ENCODE assay signal across 9 cellular contexts in the genomic region with DNA sequence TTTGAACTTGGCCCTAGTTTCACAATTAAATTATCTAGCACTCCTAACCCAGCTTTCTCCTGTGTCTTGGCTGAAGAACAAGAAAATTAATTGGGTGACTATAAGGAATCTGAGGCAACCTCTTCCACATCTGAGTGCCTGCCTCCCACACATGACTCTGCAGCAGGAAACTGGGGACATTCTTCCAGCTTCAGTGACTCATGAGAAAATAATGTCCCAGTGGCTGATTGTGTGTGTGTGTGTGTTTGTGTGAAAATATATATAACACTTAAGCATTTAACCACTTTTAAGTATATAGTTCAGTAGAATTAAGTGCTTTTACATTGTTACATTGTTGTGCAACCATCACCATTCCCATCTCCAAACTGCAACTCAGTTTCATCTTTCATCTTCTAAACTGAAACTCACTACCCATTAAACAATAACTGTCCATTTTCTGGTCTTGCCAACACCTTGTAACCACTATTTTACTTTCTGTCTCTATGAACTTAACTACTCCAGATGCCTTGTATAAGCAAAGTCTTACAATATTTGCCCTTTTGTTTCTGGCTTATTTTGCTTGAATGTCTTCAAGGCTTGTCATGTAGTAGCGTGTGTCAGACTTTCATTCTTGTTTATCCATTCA. TPM values are rescaled to one million over a fixed set of nuclear protein-coding genes. Genes with fewer than 3 reads are reported as not detected.
DNase-seq lines count a peak whose midpoint lies in the region; ATAC-seq and TF ChIP-seq lines count a peak whose summit lies in the region.
"Had no signal": no experiment of that assay in that cellular context is flagged by ENCODE, and none has a peak within 500 bp of the region (broad histone marks: within the 10 kb centered on the region; RNA-seq: fewer than 3 reads in every experiment).

No MANE protein-coding gene starts in this region.

- H3K4me2 ChIP-seq in PC-9 (peak overlapping the region; percentile 56), fibroblast of lung (ENCODE audit: extremely low read depth, insufficient read depth, low read length) (peak overlapping the region; percentile 60)

- H3K9me3 ChIP-seq in PC-9 (ENCODE audit: insufficient read depth, low read depth) (no peaks in the 10 kb centered on the region), fibroblast of lung (ENCODE audit: control insufficient read depth, insufficient read depth, low read depth, low read length) (no peaks in the 10 kb centered on the region)

- peak overlapping the region; percentile 82 for H3K27ac Mint-ChIP-seq in osteocyte (ENCODE audit: unreplicated experiment)
- no peak overlapping the region for H3K27ac Mint-ChIP-seq in activated CD4-positive, alpha-beta T cell treated with anti-CD3 and anti-CD28 coated beads, Interleukin-2, amount 10 ng/mL, durations not matched to agents 7 days and 5 days

- no TSS peak for BruUV-seq in PC-9 (replicated peaks; lab: Mats Ljungman, UMichigan)

- CTCF ChIA-PET in PC-9 (lab: Charles Lee): interaction anchor here (0.7 to 0.9 kb wide), 2 partner anchors 21 to 204 kb away, joined by 3 read pairs; no protein-coding TSS in a partner anchor
- CTCF ChIA-PET in activated CD4-positive, alpha-beta T cell treated with anti-CD3 and anti-CD28 coated beads, Interleukin-2, amount 10 ng/mL, durations not matched to agents 7 days and 5 days (lab: Charles Lee): interaction anchor here (0.7 to 1.8 kb wide), 3 partner anchors 9 to 32 kb away, joined by 3 to 11 read pairs (median 8); no protein-coding TSS in a partner anchor

- H2AFZ ChIP-seq in PC-9: no peak overlapping the region
- H2AFZ ChIP-seq in fibroblast of lung (ENCODE audit: low read length): no peak overlapping the region

- H4K20me1 ChIP-seq in PC-9 (ENCODE audit: insufficient read depth) (no peaks in the 10 kb centered on the region), fibroblast of lung (ENCODE audit: control insufficient read depth, extremely low read depth, insufficient read depth, low read length) (no peaks in the 10 kb centered on the region)

- H3K36me3 ChIP-seq in PC-9 (ENCODE audit: low read depth) (peaks cover 50% of the 10 kb centered on the region), fibroblast of lung (ENCODE audit: control insufficient read depth, insufficient read depth, low read length) (peaks cover 24% of the 10 kb centered on the region)
- H3K36me3 ChIP-seq: cardiac muscle cell had no signal

- peaks cover 43% of the 10 kb centered on the region for H3K4me1 Mint-ChIP-seq in osteocyte (ENCODE audit: unreplicated experiment)
- peaks cover 62% of the 10 kb centered on the region for H3K4me1 Mint-ChIP-seq in activated CD4-positive, alpha-beta T cell treated with anti-CD3 and anti-CD28 coated beads, Interleukin-2, amount 10 ng/mL, durations not matched to agents 7 days and 5 days

- peaks cover 67% of the 10 kb centered on the region for H3K36me3 Mint-ChIP-seq in osteocyte (ENCODE audit: unreplicated experiment)
- peaks cover 87% of the 10 kb centered on the region for H3K36me3 Mint-ChIP-seq in activated CD4-positive, alpha-beta T cell treated with anti-CD3 and anti-CD28 coated beads, Interleukin-2, amount 10 ng/mL, durations not matched to agents 7 days and 5 days (ENCODE audit: low read depth)

- H3K4me3 ChIP-seq in PC-9 (0 out of 2 replicates have a peak overlapping the region, but pooled peaks have one; percentile 2), fibroblast of lung (replicated peaks in 1 of 4; ENCODE audit: control extremely low read depth in 1 of 4, insufficient read depth in 1 of 4, low read depth in 3 of 4, low read length in 4 of 4) (no peak overlapping the region)
- H3K4me3 ChIP-seq: cardiac muscle cell had no signal

- no peaks in the 10 kb centered on the region for H3K9me3 Mint-ChIP-seq in osteocyte (ENCODE audit: unreplicated experiment)
- H3K9me3 Mint-ChIP-seq in activated CD4-positive, alpha-beta T cell treated with anti-CD3 and anti-CD28 coated beads, Interleukin-2, amount 10 ng/mL, durations not matched to agents 7 days and 5 days: peaks cover 3% of the 10 kb centered on the region

- H3K79me2 ChIP-seq in PC-9 (ENCODE audit: low read depth): 0 out of 2 replicates have a peak, but pooled peaks cover 5% of the 10 kb centered on the region
- H3K79me2 ChIP-seq in fibroblast of lung (ENCODE audit: control insufficient read depth, insufficient read depth, low read length): peaks cover 3% of the 10 kb centered on the region

- H3K4me1 ChIP-seq in PC-9 (replicated peaks; ENCODE audit: insufficient read depth) (peaks cover 35% of the 10 kb centered on the region), fibroblast of lung (ENCODE audit: control insufficient read depth, extremely low read depth, insufficient read depth, low read length) (peaks cover 12% of the 10 kb centered on the region)

- TF ChIP-seq CTCF in PC-9 (conservative IDR thresholded peaks at IDR 0.05) (no peak), fibroblast of lung (conservative IDR thresholded peaks at IDR 0.05 in 1 of 2, IDR thresholded peaks at IDR 0.05 in 1 of 2; ENCODE audit: low read depth in 1 of 2, low read length in 2 of 2) (no peak), osteocyte (IDR thresholded peaks at IDR 0.05) (no peak)

- intact Hi-C loops in PC-9 (cut with micrococcal nuclease; ENCODE audit: unreplicated experiment): loop anchor here (1.0 kb wide), 1 partner anchor 9 kb away; a partner anchor contains a TSS

- no peaks in the 10 kb centered on the region for H3K27me3 Mint-ChIP-seq in osteocyte (ENCODE audit: unreplicated experiment)
- no peaks in the 10 kb centered on the region for H3K27me3 Mint-ChIP-seq in activated CD4-positive, alpha-beta T cell treated with anti-CD3 and anti-CD28 coated beads, Interleukin-2, amount 10 ng/mL, durations not matched to agents 7 days and 5 days

- H3K27me3 ChIP-seq in PC-9 (ENCODE audit: insufficient read depth, low read depth): no peaks in the 10 kb centered on the region
- H3K27me3 ChIP-seq in fibroblast of lung (ENCODE audit: control insufficient read depth, insufficient read depth, low read length): no peaks in the 10 kb centered on the region
- H3K27me3 ChIP-seq: cardiac muscle cell had no signal

- H3F3A ChIP-seq in PC-9 (ENCODE audit: insufficient read depth, low read depth): peaks cover 27% of the 10 kb centered on the region

- peak overlapping the region; percentile 84 for H3K27ac ChIP-seq in PC-9
- H3K27ac ChIP-seq in fibroblast of lung (ENCODE audit: insufficient read depth, low read length): peak overlapping the region; percentile 67
- H3K27ac ChIP-seq: cardiac muscle cell had no signal

- H3K4me3 Mint-ChIP-seq in osteocyte (ENCODE audit: unreplicated experiment): peak overlapping the region; percentile 7
- no peak overlapping the region for H3K4me3 Mint-ChIP-seq in activated CD4-positive, alpha-beta T cell treated with anti-CD3 and anti-CD28 coated beads, Interleukin-2, amount 10 ng/mL, durations not matched to agents 7 days and 5 days

- in situ Hi-C loops in Caki2 (cut with HindIII; ENCODE audit: low pct_unique_long_range_greater_than_20kb, low sequenced_read_pairs): no loop called here

- no peaks in the 10 kb centered on the region for H3K9me2 ChIP-seq in PC-9 (ENCODE audit: insufficient read depth)

- no peak for ATAC-seq in GM19324 (IDR thresholded peaks at IDR 0.05; ENCODE audit: low FRiP score, unreplicated experiment)

- no peak overlapping the region for H3K9ac ChIP-seq in fibroblast of lung (ENCODE audit: insufficient read depth, low read length)

- DNase-seq in Caki2 (ENCODE audit: low read depth): peak; percentile 88
- DNase-seq in PC-9: peak; percentile 65 to 90
- peak; percentile 95 for DNase-seq in fibroblast of lung (ENCODE audit: low read depth in 2 of 2)
- DNase-seq in osteocyte (ENCODE audit: extremely low spot score, unreplicated experiment): no peak
- no peak for DNase-seq in activated CD4-positive, alpha-beta T cell treated with anti-CD3 and anti-CD28 coated beads, Interleukin-2, amount 10 ng/mL, durations not matched to agents 7 days and 5 days
- DNase-seq in activated naive CD4-positive, alpha-beta T cell treated with Interleukin-2 at 50 U/mL for 16 hours: no peak
- DNase-seq in NCI-H128 (lab: John Stamatoyannopoulos, UW; ENCODE audit: unreplicated experiment): no peak

- POLR2A ChIA-PET in PC-9 (lab: Charles Lee; ENCODE audit: unreplicated experiment): interaction anchor here (0.6 to 0.7 kb wide), 2 partner anchors 84 to 300 kb away, joined by 4 to 6 read pairs; no protein-coding TSS in a partner anchor
- POLR2A ChIA-PET in activated CD4-positive, alpha-beta T cell treated with anti-CD3 and anti-CD28 coated beads, Interleukin-2, amount 10 ng/mL, durations not matched to agents 7 days and 5 days (lab: Charles Lee): no interaction called here

RNA-seq across cellular contexts. Expression of a gene that starts 8.7 kb away (rescaled TPM):
- 5.8 and 6.7 TPM in 2 replicates for total RNA-seq in Caki2 (2014; rRNA removed; shearing (Covaris generic); ENCODE audit: low replicate concordance)
- total RNA-seq in PC-9 (2021) (23.6 and 31.3 TPM in 2 replicates), fibroblast of lung (14.4 and 14.5 TPM in 2 replicates), osteocyte (8.0 and 8.4 TPM in 2 replicates)
- polyA plus RNA-seq in fibroblast of lung: 5.8 and 7.6 TPM in 2 replicates
- polyA plus RNA-seq in fibroblast of lung (2012): 4.5 and 6.4 TPM in 2 replicates
- polyA minus RNA-seq in fibroblast of lung (ENCODE audit: low replicate concordance): 3.4 and 4.2 TPM in 2 replicates
- 10 to 100 TPM; 25.4 to 27.6 TPM for total RNA-seq in activated CD4-positive, alpha-beta T cell treated with anti-CD3 and anti-CD28 coated beads, Interleukin-2, amount 10 ng/mL, durations not matched to agents 7 days and 5 days

RNA-seq across cellular contexts. Expression of a gene that starts 40.8 kb away (rescaled TPM):
- not detected in 2 replicates for total RNA-seq in Caki2 (2014; rRNA removed; shearing (Covaris generic); ENCODE audit: low replicate concordance)
- total RNA-seq in PC-9 (2021) (not detected in 2 replicates), fibroblast of lung (under 0.01 TPM in 1 of 2 replicates, not detected in the other), osteocyte (not detected in 2 replicates)
- polyA plus RNA-seq in fibroblast of lung: not detected in 2 replicates
- not detected in 2 replicates for polyA plus RNA-seq in fibroblast of lung (2012)
- not detected in 2 replicates for polyA minus RNA-seq in fibroblast of lung (ENCODE audit: low replicate concordance)
- not detected for total RNA-seq in activated CD4-positive, alpha-beta T cell treated with anti-CD3 and anti-CD28 coated beads, Interleukin-2, amount 10 ng/mL, durations not matched to agents 7 days and 5 days
- total RNA-seq: cardiac muscle cell had no signal
- polyA plus RNA-seq: cardiac muscle cell had no signal

Comparison
In these comparisons a context has a peak if more than half of its experiments do, and no peak if none do; other contexts are left out.
1. DNase-seq: peak in Caki2 (single experiment), PC-9 (2 of 2) and fibroblast of lung (2 of 2); none in osteocyte (single experiment), activated CD4-positive, alpha-beta T cell treated with anti-CD3 and anti-CD28 coated beads, Interleukin-2, amount 10 ng/mL, durations not matched to agents 7 days and 5 days (single experiment), activated naive CD4-positive, alpha-beta T cell treated with Interleukin-2 at 50 U/mL for 16 hours (single experiment) and NCI-H128 (single experiment).